ENCODE assay signal across 19 cellular contexts in genomic region chr9:37543468-37543867, GRCh38. TPM values are rescaled to one million over a fixed set of nuclear protein-coding genes. Genes with fewer than 3 reads are reported as not detected.
DNase-seq lines count a peak whose midpoint lies in the region; ATAC-seq and TF ChIP-seq lines count a peak whose summit lies in the region.
"Had no signal": no experiment of that assay in that cellular context is flagged by ENCODE, and none has a peak within 500 bp of the region (broad histone marks: within the 10 kb centered on the region; RNA-seq: fewer than 3 reads in every experiment).

No MANE protein-coding gene starts in this region.

- H3K9me3 Mint-ChIP-seq in activated naive CD4-positive, alpha-beta T cell treated with anti-CD3 and anti-CD28 coated beads, Interleukin-2, amount 50 U/mL, for 72 hours = no peaks in the 10 kb centered on the region
- peaks cover 4% of the 10 kb centered on the region for H3K9me3 Mint-ChIP-seq in nephron progenitor cell
- H3K9me3 Mint-ChIP-seq: CD4-positive, alpha-beta T cell; CD8-positive, alpha-beta T cell had no signal

- no peaks in the 10 kb centered on the region for H3K27me3 ChIP-seq in spleen (replicated peaks in 1 of 7)
- H3K27me3 ChIP-seq: BLaER1 treated with 17β-estradiol and CSF1 and Interleukin-3, amounts not matched to agents 10 nM and 100 nM had no signal

- no peak for ATAC-seq in activated naive CD4-positive, alpha-beta T cell treated with anti-CD3 and anti-CD28 coated beads, Interleukin-2, amount 50 U/mL, for 72 hours
- no peak for ATAC-seq in HG03025 (IDR thresholded peaks at IDR 0.05; ENCODE audit: low FRiP score, unreplicated experiment)
- ATAC-seq: A549; CD8-positive, alpha-beta T cell had no signal

- no peaks in the 10 kb centered on the region for H3K4me1 Mint-ChIP-seq in nephron progenitor cell

- H3K36me3 ChIP-seq in spleen = peaks cover 0 to 37% (median 6%) of the 10 kb centered on the region in 6 donors

- intact Hi-C loops in spleen (cut with DNase I; ENCODE audit: low total_unique reads) = no loop called here

- no peak for DNase-seq in activated naive CD4-positive, alpha-beta T cell treated with anti-CD3 and anti-CD28 coated beads, Interleukin-2, amount 50 U/mL, for 72 hours (ENCODE audit: low spot score in 2 of 2)
- no peak for DNase-seq in activated naive CD4-positive, alpha-beta T cell (lab: John Stamatoyannopoulos, UW)
- DNase-seq in nephron progenitor cell (no peak), spleen (no peak), GM20000 (ENCODE audit: low spot score) (no peak), NCI-H146 (lab: John Stamatoyannopoulos, UW) (no peak)
- DNase-seq: AML-193; Caco-2; Calu3; CD4-positive, alpha-beta T cell; CD8-positive, alpha-beta T cell; DMS79 treated with DMSO at 0.1 percent for 48 hours; GF-D8 had no signal

- H3K9me3 ChIP-seq in spleen = no peaks in the 10 kb centered on the region
- H3K9me3 ChIP-seq: A549, Caco-2 had no signal

- H3K4me3 Mint-ChIP-seq in nephron progenitor cell = no peak overlapping the region
- H3K4me3 Mint-ChIP-seq: B cell; CD4-positive, alpha-beta T cell; CD8-positive, alpha-beta T cell had no signal

- no peak overlapping the region for H3K4me3 ChIP-seq in spleen
- H3K4me3 ChIP-seq: A549; BLaER1 treated with 17β-estradiol and CSF1 and Interleukin-3, amounts not matched to agents 10 nM and 100 nM had no signal

- peak overlapping the region; percentile 11 to 43 for H3K27ac Mint-ChIP-seq in activated naive CD4-positive, alpha-beta T cell treated with anti-CD3 and anti-CD28 coated beads, Interleukin-2, amount 50 U/mL, for 72 hours
- peak overlapping the region; percentile 81 for H3K27ac Mint-ChIP-seq in nephron progenitor cell
- H3K27ac Mint-ChIP-seq: CD4-positive, alpha-beta T cell; CD8-positive, alpha-beta T cell had no signal

- H3K36me3 Mint-ChIP-seq in activated naive CD4-positive, alpha-beta T cell treated with anti-CD3 and anti-CD28 coated beads, Interleukin-2, amount 50 U/mL, for 72 hours = peaks cover 0 to 7% of the 10 kb centered on the region in 2 donors
- peaks cover 80% of the 10 kb centered on the region for H3K36me3 Mint-ChIP-seq in nephron progenitor cell (ENCODE audit: low read depth)

- WGBS in spleen, 5 donors = 80 to 89% (median 84%) methylated on average over 1 of the region's 1 CpG

- peak overlapping the region in 6 of 8 donors; percentile 21 to 70 (median 52) for H3K27ac ChIP-seq in spleen
- H3K27ac ChIP-seq: 22Rv1; A549; BLaER1 treated with 17β-estradiol and CSF1 and Interleukin-3, amounts not matched to agents 10 nM and 100 nM; C4-2B had no signal

- H3K27me3 Mint-ChIP-seq in nephron progenitor cell (ENCODE audit: low read depth, poor library complexity) = peaks cover 4% of the 10 kb centered on the region
- H3K27me3 Mint-ChIP-seq: B cell; CD4-positive, alpha-beta T cell had no signal

- no peak for TF ChIP-seq CTCF in nephron progenitor cell (IDR thresholded peaks at IDR 0.05)
- TF ChIP-seq CTCF in spleen (IDR thresholded peaks at IDR 0.05 in 8 of 11, conservative IDR thresholded peaks at IDR 0.05 in 3 of 11) = no peak
- TF ChIP-seq CTCF in GM20000 (IDR thresholded peaks at IDR 0.05; ENCODE audit: extremely low read depth, missing control alignments) = no peak

- peaks cover 0 to 26% (median 0%) of the 10 kb centered on the region in 6 donors for H3K4me1 ChIP-seq in spleen
- H3K4me1 ChIP-seq: A549, Caco-2 had no signal

- TF ChIP-seq POLR2A in spleen (IDR thresholded peaks at IDR 0.05) = no peak

RNA-seq across cellular contexts. Expression of gene FBXO10, which starts 32.7 kb away (rescaled TPM):
- total RNA-seq in activated naive CD4-positive, alpha-beta T cell treated with anti-CD3 and anti-CD28 coated beads, Interleukin-2, amount 50 U/mL, for 72 hours = 1 to 10 TPM; 1.3 to 1.4 TPM
- 10 to 100 TPM; 15.6 to 36.9 (median 20.2) TPM for total RNA-seq in spleen
- 1 to 10 TPM; 3.2 to 8.3 (median 3.9) TPM for polyA plus RNA-seq in spleen

RNA-seq across cellular contexts. Expression of gene TOMM5, which starts 48.9 kb away (rescaled TPM):
- total RNA-seq in activated naive CD4-positive, alpha-beta T cell treated with anti-CD3 and anti-CD28 coated beads, Interleukin-2, amount 50 U/mL, for 72 hours = 100 to 1,000 TPM in 1 of 2 donors, 10 to 100 TPM in 1; 76.4 to 123 TPM
- 100 to 1,000 TPM in 1 of 7 donors, 10 to 100 TPM in 6; 54.1 to 108 (median 65.5) TPM for total RNA-seq in spleen
- polyA plus RNA-seq in spleen = 100 to 1,000 TPM; 106 to 155 (median 137) TPM

RNA-seq across cellular contexts. Expression of gene POLR1E, which starts 57.7 kb away (rescaled TPM):
- 10 to 100 TPM; 60.3 to 66.6 TPM for total RNA-seq in activated naive CD4-positive, alpha-beta T cell treated with anti-CD3 and anti-CD28 coated beads, Interleukin-2, amount 50 U/mL, for 72 hours
- total RNA-seq in spleen = 10 to 100 TPM; 14.4 to 21.0 (median 18.5) TPM
- 10 to 100 TPM; 14.6 to 18.0 (median 15.4) TPM for polyA plus RNA-seq in spleen

Comparison
In these comparisons a context has a peak if more than half of its experiments do, and no peak if none do; other contexts are left out.
1. RNA of gene FBXO10, which starts 32.7 kb away (total RNA-seq): 15.6 to 36.9 TPM in spleen; 1.3 to 1.4 TPM in activated naive CD4-positive, alpha-beta T cell treated with anti-CD3 and anti-CD28 coated beads, Interleukin-2, amount 50 U/mL, for 72 hours; every median in the first group is over 4 times any median in the second.